Comparison of ENCODE assay signal across 8 cellular contexts in genomic region chr7:99374121-99375064, GRCh38. TPM values are rescaled to one million over a fixed set of nuclear protein-coding genes. Genes with fewer than 3 reads are reported as not detected.
DNase-seq lines count a peak whose midpoint lies in the region; ATAC-seq and TF ChIP-seq lines count a peak whose summit lies in the region.

Gene ARPC1B (plus strand): TSS chr7:99374730. CDS start chr7:99385715, 10,985 bp downstream.

- H3K27me3 Mint-ChIP-seq in T-cell, result no peaks in the 10 kb centered on the region
- no peaks in the 10 kb centered on the region for H3K27me3 Mint-ChIP-seq in activated naive CD8-positive, alpha-beta T cell treated with anti-CD3 and anti-CD28 coated beads, Interleukin-2, amount 50 U/mL, for 24 hours

- H3K36me3 ChIP-seq in aorta (ENCODE audit: control insufficient read depth in 1 of 2, insufficient read depth in 2 of 2, low read length in 1 of 2), result no peaks in the 10 kb centered on the region

- CTCF ChIA-PET in T-cell (lab: Charles Lee), result interaction anchor here (0.6 to 1.2 kb wide), 2 partner anchors 15 to 34 kb away, joined by 3 to 5 read pairs; partner anchors contain the start of genes BUD31 (in 1 of the 2) and PDAP1 (in 1 of the 2)

- no peak for TF ChIP-seq EP300 in Ishikawa (IDR thresholded peaks at IDR 0.05; ENCODE audit: borderline replicate concordance)

- peak within 1 kb of the TSS; percentile 84 to 88 for H3K27ac Mint-ChIP-seq in T-cell
- peak within 1 kb of the TSS; percentile 74 for H3K27ac Mint-ChIP-seq in activated naive CD8-positive, alpha-beta T cell treated with anti-CD3 and anti-CD28 coated beads, Interleukin-2, amount 50 U/mL, for 24 hours

- H3K36me3 Mint-ChIP-seq in T-cell, result peaks cover 10% of the 10 kb centered on the region
- peaks cover 22% of the 10 kb centered on the region for H3K36me3 Mint-ChIP-seq in activated naive CD8-positive, alpha-beta T cell treated with anti-CD3 and anti-CD28 coated beads, Interleukin-2, amount 50 U/mL, for 24 hours (ENCODE audit: low read depth)

- intact Hi-C loops in left cardiac atrium (cut with DNase I), result no loop called here
- intact Hi-C loops in aorta (cut with DNase I), result loop anchor here in 1 of 2 donors (2.0 kb wide), 1 partner anchor 34 kb away; the partner anchor contains the start of genes BUD31 and PDAP1

- no peaks in the 10 kb centered on the region for H3K27me3 ChIP-seq in aorta (ENCODE audit: control insufficient read depth in 1 of 2, insufficient read depth in 2 of 2, low read length in 1 of 2)

- no peaks in the 10 kb centered on the region for H3K4me1 ChIP-seq in aorta (ENCODE audit: control insufficient read depth in 1 of 2, insufficient read depth in 2 of 2, low read length in 2 of 2)

- no peak for TF ChIP-seq RAD21 in Ishikawa (IDR thresholded peaks at IDR 0.05; ENCODE audit: low read depth)

- POLR2A ChIA-PET in T-cell (lab: Charles Lee), result interaction anchor here (0.7 to 1.1 kb wide), 3 partner anchors 14 to 183 kb away, joined by 5 to 9 read pairs (median 6); partner anchors contain the start of genes BUD31 (in 1 of the 2) and PDAP1 (in 1 of the 2)

- peak within 1 kb of the TSS; percentile 78 to 85 (median 80) for H3K4me3 Mint-ChIP-seq in T-cell
- H3K4me3 Mint-ChIP-seq in activated naive CD8-positive, alpha-beta T cell treated with anti-CD3 and anti-CD28 coated beads, Interleukin-2, amount 50 U/mL, for 24 hours, result peak within 1 kb of the TSS; percentile 82

- H3K9me3 ChIP-seq in aorta (ENCODE audit: control insufficient read depth, low read length), result no peaks in the 10 kb centered on the region

- peak within 1 kb of the TSS; percentile 50 to 82 for H3K4me3 ChIP-seq in aorta (ENCODE audit: low read length in 2 of 2)

- H3K27ac ChIP-seq in aorta (ENCODE audit: low read depth in 1 of 2, low read length in 2 of 2), result peak within 1 kb of the TSS in 1 of 2 donors; percentile 49

- DNase-seq in ELF-1 (ENCODE audit: low read depth, low spot score), result peak; percentile 60
- DNase-seq in T-cell, result peak; percentile 55 to 89 (median 81)
- DNase-seq in activated naive CD8-positive, alpha-beta T cell treated with anti-CD3 and anti-CD28 coated beads, Interleukin-2, amount 50 U/mL, for 24 hours, result peak; percentile 87
- DNase-seq in left cardiac atrium, result peak; percentile 92
- peak; percentile 64 for DNase-seq in retina
- DNase-seq in aorta, result peak; percentile 91 to 94

- ATAC-seq in GM21576 (IDR thresholded peaks at IDR 0.05; ENCODE audit: unreplicated experiment) (peak; percentile 51), T-cell (replicated peaks in 1 of 4) (peak; percentile 70 to 88 (median 85)), left cardiac atrium (peak; percentile 84 to 89), aorta (ENCODE audit: low FRiP score) (peak; percentile 87)
- ATAC-seq in activated naive CD8-positive, alpha-beta T cell treated with anti-CD3 and anti-CD28 coated beads, Interleukin-2, amount 50 U/mL, for 24 hours, result peak; percentile 63

- peaks cover 33 to 36% (median 36%) of the 10 kb centered on the region in 3 donors for H3K4me1 Mint-ChIP-seq in T-cell
- H3K4me1 Mint-ChIP-seq in activated naive CD8-positive, alpha-beta T cell treated with anti-CD3 and anti-CD28 coated beads, Interleukin-2, amount 50 U/mL, for 24 hours, result peaks cover 50% of the 10 kb centered on the region

- WGBS in aorta, 2 donors, result 2% methylated on average over 86 to 94 of the region's 94 CpGs

- no peaks in the 10 kb centered on the region for H3K9me3 Mint-ChIP-seq in T-cell
- H3K9me3 Mint-ChIP-seq in activated naive CD8-positive, alpha-beta T cell treated with anti-CD3 and anti-CD28 coated beads, Interleukin-2, amount 50 U/mL, for 24 hours, result no peaks in the 10 kb centered on the region

TF ChIP-seq in Ishikawa, 13 proteins besides CTCF, POLR2A, EP300 and RAD21:
- no peak for TF ChIP-seq FOXM1 (IDR thresholded peaks at IDR 0.05; ENCODE audit: borderline replicate concordance, low read depth)
- TF ChIP-seq USF1 (IDR thresholded peaks at IDR 0.05), result no peak
- TF ChIP-seq TAF1 (IDR thresholded peaks at IDR 0.05; ENCODE audit: low read depth), result peak; percentile 52; the same call in 1 of the 2 replicates
- peak; percentile 87 for TF ChIP-seq EGR1 (IDR thresholded peaks at IDR 0.05)
- TF ChIP-seq CEBPB (IDR thresholded peaks at IDR 0.05), result no peak
- TF ChIP-seq MAX (IDR thresholded peaks at IDR 0.05), result no peak; the same call in 1 of the 2 replicates
- TF ChIP-seq TEAD4 (IDR thresholded peaks at IDR 0.05), result no peak
- no peak for TF ChIP-seq YY1 (IDR thresholded peaks at IDR 0.05; ENCODE audit: low read depth)
- no peak for TF ChIP-seq CREB1 (IDR thresholded peaks at IDR 0.05; ENCODE audit: low read depth)
- TF ChIP-seq REST (IDR thresholded peaks at IDR 0.05; ENCODE audit: low read depth), result no peak
- no peak for TF ChIP-seq TCF12 (IDR thresholded peaks at IDR 0.05; ENCODE audit: low read depth)
- peak; percentile 69 for TF ChIP-seq ZBTB7A (IDR thresholded peaks at IDR 0.05; ENCODE audit: low read depth)
- TF ChIP-seq NFIC (IDR thresholded peaks at IDR 0.05), result no peak

RNA-seq across cellular contexts. Expression of gene ARPC1B, which starts in this region (rescaled TPM):
- total RNA-seq in T-cell (100 to 1,000 TPM; 131 to 232 (median 203) TPM), left cardiac atrium (10 to 100 TPM; 71.7 to 88.0 TPM), aorta (100 to 1,000 TPM; 134 to 172 TPM)
- polyA plus RNA-seq in aorta, result 100 to 1,000 TPM; 153 to 262 TPM
